ENCODE assay signal across 19 cellular contexts in genomic region chr7:25481891-25482290, GRCh38.
"Had no signal": no experiment of that assay in that cellular context is flagged by ENCODE, and none has a peak within 500 bp of the region (broad histone marks: within the 10 kb centered on the region; RNA-seq: fewer than 3 reads in every experiment).

No MANE protein-coding gene starts in this region.

- H3K4me1 ChIP-seq: stomach, testis had no signal

- H3K9me3 ChIP-seq: stomach, testis had no signal

- H3K36me3 ChIP-seq: stomach had no signal

- DNase-seq: activated CD4-positive, alpha-beta T cell treated with anti-CD3 and anti-CD28 coated beads, Interleukin-2, amount 10 ng/mL, durations not matched to agents 24 days and 14 days; activated CD8-positive, alpha-beta T cell treated with anti-CD3 and anti-CD28 coated beads for 36 hours; activated naive CD4-positive, alpha-beta T cell; activated naive CD8-positive, alpha-beta T cell treated with anti-CD3 and anti-CD28 coated beads for 36 hours; activated T-cell treated with anti-CD3 and anti-CD28 coated beads, Interleukin-2, amount 50 U/mL, for 1 hour; anterior cingulate cortex; cortex of kidney; erythroblast; foreskin fibroblast; hypothalamus; islet precursor cell; midbrain; stomach; T-cell; T-helper 9 cell; testis had no signal

- FAIRE-seq: endometrium had no signal

- H3K4me3 ChIP-seq: stomach, testis had no signal

- H3K27ac ChIP-seq: stomach, testis had no signal

- H3K27me3 ChIP-seq: stomach, testis had no signal

- ATAC-seq: activated CD8-positive, alpha-beta T cell treated with anti-CD3 and anti-CD28 coated beads for 36 hours; activated T-helper 17 cell treated with anti-CD3 and anti-CD28 coated beads, Interleukin-2, amount 50 U/mL, for 72 hours; SK-N-SH treated with all-trans-retinoic acid at 6 μM for 48 hours; T-cell had no signal
